In the genomic region with DNA sequence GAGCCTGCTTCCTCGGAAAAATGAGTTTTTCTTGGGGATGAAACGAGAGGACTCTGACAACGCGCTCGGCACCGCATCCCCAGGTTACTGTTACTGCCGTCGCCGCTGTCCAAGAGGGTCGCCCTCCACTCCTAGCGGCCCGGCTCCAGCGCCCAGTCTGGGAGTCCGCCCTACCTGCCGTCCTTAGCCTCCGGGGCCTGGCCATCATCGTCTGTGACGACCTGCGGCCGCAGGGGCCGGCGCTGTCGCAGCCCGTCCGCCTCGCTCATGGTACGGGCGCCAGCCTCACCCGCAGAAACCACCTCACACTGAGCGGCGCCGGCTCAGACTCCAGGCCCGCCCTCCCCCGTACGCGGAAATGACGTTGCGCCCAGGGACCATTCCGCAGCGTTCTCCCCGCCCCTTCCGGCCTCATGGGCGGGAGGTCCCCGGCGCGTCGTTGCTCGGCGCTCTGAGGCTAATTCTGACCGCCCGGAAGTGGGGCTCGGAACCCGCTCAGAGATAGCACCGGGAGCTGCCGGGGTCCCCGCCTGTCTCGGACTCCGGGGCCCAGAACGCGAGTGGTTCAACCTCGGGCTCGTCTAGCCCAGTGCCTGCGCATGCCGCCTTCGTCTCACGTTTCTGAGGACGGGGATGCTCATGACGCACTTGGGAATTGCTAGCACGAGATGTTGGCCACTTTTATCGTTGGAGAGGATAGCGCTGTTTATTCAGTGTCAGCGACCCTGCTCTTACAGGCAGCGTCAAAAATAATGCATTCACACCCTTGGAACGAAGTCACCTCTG, we compare ENCODE assay signal across 8 cellular contexts. TPM values are rescaled to one million over a fixed set of nuclear protein-coding genes. Genes with fewer than 3 reads are reported as not detected.
DNase-seq lines count a peak whose midpoint lies in the region; ATAC-seq, FAIRE-seq and TF ChIP-seq lines count a peak whose summit lies in the region.

A gene with protein sequence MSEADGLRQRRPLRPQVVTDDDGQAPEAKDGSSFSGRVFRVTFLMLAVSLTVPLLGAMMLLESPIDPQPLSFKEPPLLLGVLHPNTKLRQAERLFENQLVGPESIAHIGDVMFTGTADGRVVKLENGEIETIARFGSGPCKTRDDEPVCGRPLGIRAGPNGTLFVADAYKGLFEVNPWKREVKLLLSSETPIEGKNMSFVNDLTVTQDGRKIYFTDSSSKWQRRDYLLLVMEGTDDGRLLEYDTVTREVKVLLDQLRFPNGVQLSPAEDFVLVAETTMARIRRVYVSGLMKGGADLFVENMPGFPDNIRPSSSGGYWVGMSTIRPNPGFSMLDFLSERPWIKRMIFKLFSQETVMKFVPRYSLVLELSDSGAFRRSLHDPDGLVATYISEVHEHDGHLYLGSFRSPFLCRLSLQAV (minus strand): TSS at position 332 of the 786 bp plus-strand sequence. CDS start 63 bp downstream, at position 269.

- H3K4me3 ChIP-seq in iPS DF 6.9 (ENCODE audit: low read length) (peak within 1 kb of the TSS; percentile 67), skeletal muscle cell (ENCODE audit: low read depth, low read length) (peak within 1 kb of the TSS; percentile 88)

- no CpG with 5 or more reads among the region's 74 CpGs for WGBS in iPS DF 6.9 (ENCODE audit: insufficient coverage, insufficient read length)

- peak; percentile 47 for FAIRE-seq in A204.1 (lab: Jason Lieb, UNC)

- peak within 1 kb of the TSS; percentile 96 to 99 (median 98) for H3K4me3 Mint-ChIP-seq in brain

- peaks cover 68% of the 10 kb centered on the region for H3K4me1 Mint-ChIP-seq in brain

- DNase-seq in NCI-H2107 treated with DMSO at 0.1 percent for 48 hours (lab: John Stamatoyannopoulos, UW; ENCODE audit: unreplicated experiment) (peak; percentile 61), UCSD-AML1 (lab: John Stamatoyannopoulos, UW; ENCODE audit: unreplicated experiment) (peak; percentile 94), iPS DF 6.9 (ENCODE audit: low read depth, low spot score) (peak; percentile 78), skeletal muscle cell (ENCODE audit: low read depth) (peak; percentile 65)

- H3K27me3 ChIP-seq in iPS DF 6.9 (ENCODE audit: control insufficient read depth, insufficient read depth, low read length): no peaks in the 10 kb centered on the region

- 0 out of 2 replicates have a peak, but pooled peaks cover 1% of the 10 kb centered on the region for H3K4me1 ChIP-seq in iPS DF 6.9 (ENCODE audit: control insufficient read depth, insufficient read depth, low read length)

- ATAC-seq in GM18520 (IDR thresholded peaks at IDR 0.05; ENCODE audit: unreplicated experiment) (peak; percentile 92), HG03060 (IDR thresholded peaks at IDR 0.05; ENCODE audit: low read depth, unreplicated experiment) (peak; percentile 84)

- H3K27ac Mint-ChIP-seq in brain: peak within 1 kb of the TSS; percentile 90 to 97 (median 95)

- H3K36me3 Mint-ChIP-seq in brain: no peaks in the 10 kb centered on the region

- H3K27me3 Mint-ChIP-seq in brain: peaks cover 20% of the 10 kb centered on the region

- no peak for TF ChIP-seq CTCF in brain (conservative IDR thresholded peaks at IDR 0.05)

- H3K27ac ChIP-seq in iPS DF 6.9 (ENCODE audit: low read length): no peak within 1 kb of the TSS

- no peaks in the 10 kb centered on the region for H3K36me3 ChIP-seq in iPS DF 6.9 (ENCODE audit: control insufficient read depth, insufficient read depth, low read length)

- H3K9me3 Mint-ChIP-seq in brain: no peaks in the 10 kb centered on the region

- no peaks in the 10 kb centered on the region for H3K9me3 ChIP-seq in iPS DF 6.9 (ENCODE audit: control insufficient read depth, insufficient read depth, low read length)

RNA-seq across cellular contexts. Expression of the gene that starts here (rescaled TPM):
- polyA plus RNA-seq in brain (ENCODE audit: insufficient read depth, low read depth, low replicate concordance): 88.7 TPM
